26 cellular contexts compared by ENCODE assay signal in genomic region chr17:81335388-81336157, GRCh38. TPM values are rescaled to one million over a fixed set of nuclear protein-coding genes. Genes with fewer than 3 reads are reported as not detected.
DNase-seq lines count a peak whose midpoint lies in the region; ATAC-seq, FAIRE-seq and TF ChIP-seq lines count a peak whose summit lies in the region.
"Had no signal": no experiment of that assay in that cellular context is flagged by ENCODE, and none has a peak within 500 bp of the region (broad histone marks: within the 10 kb centered on the region; RNA-seq: fewer than 3 reads in every experiment).

No MANE protein-coding gene starts in this region.

- H3K27ac ChIP-seq in A549 (peak overlapping the region in 1 of 2 experiments; percentile 64; a peak in 3 of 6 replicates), H9 (ENCODE audit: insufficient read length, low read depth, low read length) (no peak overlapping the region), astrocyte (ENCODE audit: low read depth, low read length) (no peak overlapping the region)
- H3K27ac ChIP-seq: sigmoid colon, thoracic aorta had no signal

- H3K9ac ChIP-seq in H9 (ENCODE audit: extremely low read depth, insufficient read length, low read length) (no peak overlapping the region), astrocyte (ENCODE audit: low read length) (no peak overlapping the region)

- no peak overlapping the region for H4K8ac ChIP-seq in H9 (replicated peaks; ENCODE audit: insufficient read length, low read depth, low read length)

- H3K4ac ChIP-seq in H9 (ENCODE audit: low read depth, low read length), result no peak overlapping the region

- peaks cover 33% of the 10 kb centered on the region for H3K27me3 Mint-ChIP-seq in H9 (ENCODE audit: low read depth)
- H3K27me3 Mint-ChIP-seq in astrocyte (ENCODE audit: low read depth, unreplicated experiment), result peaks cover 20% of the 10 kb centered on the region

- 66% methylated on average over 12 of the region's 12 CpGs for whole genome bisulfite sequencing in A549 (ENCODE audit: missing lambda C conversion rate)
- WGBS in H9 (ENCODE audit: extremely low coverage, insufficient read length, low lambda C conversion rate), result no CpG with 5 or more reads among the region's 12 CpGs

- H3K79me2 ChIP-seq in H9 (ENCODE audit: insufficient read depth, low read length), result no peaks in the 10 kb centered on the region
- peaks cover 24% of the 10 kb centered on the region for H3K79me2 ChIP-seq in astrocyte (ENCODE audit: insufficient read depth, low read length)

- no peak overlapping the region for H2BK12ac ChIP-seq in H9 (ENCODE audit: insufficient read length, low read depth, low read length)

- ATAC-seq in A549 (no peak), mucosa of descending colon (peak; percentile 73), GM19452 (IDR thresholded peaks at IDR 0.05; ENCODE audit: unreplicated experiment) (no peak)
- ATAC-seq: activated CD8-positive, alpha-beta T cell treated with anti-CD3 and anti-CD28 coated beads, Interleukin-2, amount 10 ng/mL, durations not matched to agents 7 days and 5 days; naive thymus-derived CD8-positive, alpha-beta T cell; SK-N-SH treated with all-trans-retinoic acid at 6 μM for 48 hours; stimulated activated naive B cell treated with anti-CD40 and anti-IgM and Interleukin-4, amounts not matched to agents 10 μg/mL and 1 μg/mL and 100 μg/mL, for 72 hours had no signal

- H2BK120ac ChIP-seq in H9 (ENCODE audit: low read depth, low read length, poor library complexity, severe bottlenecking), result no peak overlapping the region

- DNase-seq in A549 (ENCODE audit: low read depth in 1 of 2, low spot score in 1 of 2) (peak in 1 of 2 experiments; percentile 58), H9 (peak; percentile 45), astrocyte (ENCODE audit: low read depth) (no peak), mucosa of descending colon (peak; percentile 77 to 83 (median 83)), NCI-H1417 treated with DMSO at 0.1 percent for 48 hours (lab: John Stamatoyannopoulos, UW) (no peak), GM03348 (ENCODE audit: low spot score) (no peak)
- no peak for DNase-seq in stimulated activated CD4-positive, alpha-beta T cell treated with anti-CD3 and anti-CD28 coated beads, Interleukin-12 subunit alpha, Interleukin-12 subunit beta, amount 100 ng/mL, for 4 hours
- DNase-seq: activated CD4-positive, CD25-positive, alpha-beta regulatory T cell; activated CD8-positive, alpha-beta T cell treated with anti-CD3 and anti-CD28 coated beads, Interleukin-2, amount 10 ng/mL, durations not matched to agents 7 days and 5 days; activated naive CD4-positive, alpha-beta T cell; activated T-cell treated with anti-CD3 and anti-CD28 coated beads, Interleukin-2, amount 50 U/mL, for 1 hour; central memory CD4-positive, alpha-beta T cell; EL; hypothalamus; mesenchymal stem cell; NCI-H1694 treated with DMSO at 0.1 percent for 48 hours; NK-92 treated with Interleukin-12 subunit alpha and Interleukin-12 subunit beta, amount 100 ng/mL, for 24 hours; sigmoid colon; stimulated activated naive B cell treated with anti-CD40 and anti-IgM and Interleukin-4, amounts not matched to agents 10 μg/mL and 1 μg/mL and 100 μg/mL, for 72 hours; T-helper 9 cell had no signal

- no peak overlapping the region for H2BK5ac ChIP-seq in H9 (ENCODE audit: insufficient read length, low read length)

- H3K4me1 ChIP-seq in A549, result peaks cover 71% of the 10 kb centered on the region
- no peaks in the 10 kb centered on the region; the same call in 1 of the 2 replicates for H3K4me1 ChIP-seq in H9 (ENCODE audit: insufficient read depth, low read length)
- peaks cover 1% of the 10 kb centered on the region for H3K4me1 ChIP-seq in astrocyte (ENCODE audit: insufficient read depth, low read length)
- peaks cover 46% of the 10 kb centered on the region for H3K4me1 ChIP-seq in mucosa of descending colon (ENCODE audit: low read depth)

- no peak for FAIRE-seq in A549 (lab: Jason Lieb, UNC)
- no peak for FAIRE-seq in astrocyte (lab: Jason Lieb, UNC)
- FAIRE-seq: frontal cortex, islet of Langerhans had no signal

- no peak overlapping the region for H3K14ac ChIP-seq in H9 (ENCODE audit: insufficient read depth, low read length)

- no peak overlapping the region for H3K56ac ChIP-seq in H9 (ENCODE audit: insufficient read length, low read depth, low read length)

- no peak overlapping the region for H3T11ph ChIP-seq in H9 (ENCODE audit: low read length)

- POLR2A ChIA-PET in A549 (lab: Yijun Ruan, JAX), result no interaction called here

- H3K9me3 Mint-ChIP-seq in H9 (no peaks in the 10 kb centered on the region; a peak in 1 of 5 replicates), astrocyte (ENCODE audit: unreplicated experiment) (no peaks in the 10 kb centered on the region)
- H3K9me3 Mint-ChIP-seq: naive thymus-derived CD8-positive, alpha-beta T cell; stimulated activated naive B cell treated with anti-CD40 and anti-IgM and Interleukin-4, amounts not matched to agents 10 μg/mL and 1 μg/mL and 100 μg/mL, for 72 hours had no signal

- H3K23me2 ChIP-seq in H9 (ENCODE audit: insufficient read length, low read depth, low read length, poor library complexity, severe bottlenecking), result no peaks in the 10 kb centered on the region

- H3K79me1 ChIP-seq in H9 (ENCODE audit: insufficient read depth, low read depth, low read length, poor library complexity, severe bottlenecking), result no peaks in the 10 kb centered on the region

- TF ChIP-seq POLR2A in A549 (IDR thresholded peaks at IDR 0.05; ENCODE audit: low read length), result no peak

- peaks cover 2% of the 10 kb centered on the region; the same call in 1 of the 2 replicates for H3K27me3 ChIP-seq in H9 (ENCODE audit: insufficient read depth, low read length)
- peaks cover 11% of the 10 kb centered on the region for H3K27me3 ChIP-seq in astrocyte (ENCODE audit: insufficient read depth, low read length)
- H3K27me3 ChIP-seq: sigmoid colon had no signal

- peak overlapping the region; percentile 42 for H3K4me2 ChIP-seq in A549
- no peak overlapping the region for H3K4me2 ChIP-seq in H9 (ENCODE audit: insufficient read depth, insufficient read length, low read length)
- no peak overlapping the region for H3K4me2 ChIP-seq in astrocyte (ENCODE audit: low read length)

- H2AK5ac ChIP-seq in H9 (ENCODE audit: insufficient read length, low read length), result no peak overlapping the region

- TF ChIP-seq EP300 in A549 (IDR thresholded peaks at IDR 0.05), result no peak

- no peak overlapping the region for H3K4me3 ChIP-seq in A549
- no peak overlapping the region for H3K4me3 ChIP-seq in astrocyte (ENCODE audit: insufficient read depth, low read depth, low read length)
- no peak overlapping the region for H3K4me3 ChIP-seq in mucosa of descending colon
- H3K4me3 ChIP-seq: sigmoid colon, thoracic aorta had no signal

- H3K9me3 ChIP-seq in A549 (no peaks in the 10 kb centered on the region), H9 (ENCODE audit: control insufficient read depth, low read depth, low read length) (no peaks in the 10 kb centered on the region), astrocyte (ENCODE audit: insufficient read depth, low read depth, low read length) (no peaks in the 10 kb centered on the region), mucosa of descending colon (no peaks in the 10 kb centered on the region)
- H3K9me3 ChIP-seq: sigmoid colon, thoracic aorta had no signal

- H3K36me3 Mint-ChIP-seq in H9 (ENCODE audit: insufficient read depth in 1 of 3, low read depth in 3 of 3), result no peaks in the 10 kb centered on the region
- H3K36me3 Mint-ChIP-seq in astrocyte (ENCODE audit: low read depth, unreplicated experiment), result peaks cover 3% of the 10 kb centered on the region
- H3K36me3 Mint-ChIP-seq: naive thymus-derived CD8-positive, alpha-beta T cell; stimulated activated naive B cell treated with anti-CD40 and anti-IgM and Interleukin-4, amounts not matched to agents 10 μg/mL and 1 μg/mL and 100 μg/mL, for 72 hours had no signal

- H3K18ac ChIP-seq in H9 (ENCODE audit: insufficient read length, low read depth, low read length), result no peak overlapping the region

- CTCF ChIA-PET in A549 (lab: Yijun Ruan, JAX), result interaction anchor here (0.7 to 4.3 kb wide), 10 partner anchors 11 to 265 kb away, joined by 3 to 23 read pairs (median 6); no protein-coding TSS in a partner anchor

- no peak overlapping the region for H2BK20ac ChIP-seq in H9 (ENCODE audit: low read depth, low read length, poor library complexity, severe bottlenecking)

- H3K4me3 Mint-ChIP-seq in H9 (no peak overlapping the region), astrocyte (ENCODE audit: unreplicated experiment) (peak overlapping the region; percentile 40)
- H3K4me3 Mint-ChIP-seq: activated CD8-positive, alpha-beta T cell treated with anti-CD3 and anti-CD28 coated beads, Interleukin-2, amount 10 ng/mL, durations not matched to agents 7 days and 5 days; naive thymus-derived CD8-positive, alpha-beta T cell; stimulated activated naive B cell treated with anti-CD40 and anti-IgM and Interleukin-4, amounts not matched to agents 10 μg/mL and 1 μg/mL and 100 μg/mL, for 72 hours had no signal

- intact Hi-C loops in mucosa of descending colon (cut with DNase I, micrococcal nuclease), result no loop called here

- H3K27ac Mint-ChIP-seq in H9 (no peak overlapping the region), astrocyte (ENCODE audit: unreplicated experiment) (no peak overlapping the region)
- H3K27ac Mint-ChIP-seq: activated CD8-positive, alpha-beta T cell treated with anti-CD3 and anti-CD28 coated beads, Interleukin-2, amount 10 ng/mL, durations not matched to agents 7 days and 5 days; stimulated activated naive B cell treated with anti-CD40 and anti-IgM and Interleukin-4, amounts not matched to agents 10 μg/mL and 1 μg/mL and 100 μg/mL, for 72 hours had no signal

- TF ChIP-seq RAD21 in A549 (conservative IDR thresholded peaks at IDR 0.05 in 1 of 2, IDR thresholded peaks at IDR 0.05 in 1 of 2), result no peak

- H4K5ac ChIP-seq in H9 (ENCODE audit: insufficient read length, low read depth, low read length), result no peak overlapping the region

- H2AFZ ChIP-seq in H9 (ENCODE audit: low read length), result no peak overlapping the region
- H2AFZ ChIP-seq in astrocyte (ENCODE audit: low read depth, low read length), result no peak overlapping the region

- no peak overlapping the region for H4K91ac ChIP-seq in H9 (ENCODE audit: insufficient read length, low read depth, low read length)

- H3K4me1 Mint-ChIP-seq in H9 (peaks cover 26 to 56% of the 10 kb centered on the region in 2 experiments), astrocyte (ENCODE audit: low read depth, unreplicated experiment) (peaks cover 7% of the 10 kb centered on the region)
- H3K4me1 Mint-ChIP-seq: naive thymus-derived CD8-positive, alpha-beta T cell had no signal

- TF ChIP-seq CTCF in A549 (IDR thresholded peaks at IDR 0.05) (no peak), H9 (conservative IDR thresholded peaks at IDR 0.05) (no peak), astrocyte (IDR thresholded peaks at IDR 0.05; ENCODE audit: insufficient read depth, low read depth, low read length) (no peak), mucosa of descending colon (IDR thresholded peaks at IDR 0.05) (no peak)

- H4K20me1 ChIP-seq in H9 (ENCODE audit: control insufficient read depth, insufficient read depth, insufficient read length) (no peaks in the 10 kb centered on the region), astrocyte (ENCODE audit: insufficient read depth, low read length) (peaks cover 30% of the 10 kb centered on the region)

- H3K36me3 ChIP-seq in astrocyte (ENCODE audit: insufficient read depth, low read length) (no peaks in the 10 kb centered on the region), mucosa of descending colon (ENCODE audit: low read depth) (no peaks in the 10 kb centered on the region)
- H3K36me3 ChIP-seq: sigmoid colon, thoracic aorta had no signal

- no peak overlapping the region for H2BK15ac ChIP-seq in H9 (ENCODE audit: low read depth, low read length)

- H3K23ac ChIP-seq in H9 (ENCODE audit: insufficient read length, low read depth, low read length), result no peak overlapping the region

RNA-seq across cellular contexts. Expression of gene SLC38A10, which starts 40.5 kb away (rescaled TPM):
- polyA plus RNA-seq in A549 (2011; rRNA removed) (35.8 and 49.3 TPM in 2 replicates), A549 (2017; fragmentation: RNase III; extraction: RNeasy Plus Mini Kit Qiagen cat#74134 plus additional on column Dnase treatment) (59.7 to 72.9 TPM (median 67.4 TPM) in 3 replicates)
- 58.1 and 82.4 TPM in 2 replicates for polyA plus RNA-seq in A549 (2012; cell fraction: cytosol; rRNA removed)
- 198 and 284 TPM in 2 replicates for polyA plus RNA-seq in A549 (2012; cell fraction: nucleus; rRNA removed)
- polyA minus RNA-seq in A549 (2011; rRNA and poly(A)+ RNA removed), result 85.1 and 108 TPM in 2 replicates
- total RNA-seq in H9 (2021) (43.2 and 43.8 TPM in 2 replicates), astrocyte (71.4 and 80.3 TPM in 2 replicates), mucosa of descending colon (10 to 100 TPM; 77.0 to 95.3 (median 94.0) TPM)

RNA-seq across cellular contexts. Expression of gene BAHCC1, which starts 59.7 kb away (rescaled TPM):
- polyA plus RNA-seq in A549 (2011; rRNA removed), result 2.1 and 2.6 TPM in 2 replicates
- 7.4 and 8.4 TPM in 2 replicates for polyA plus RNA-seq in A549 (2012; cell fraction: cytosol; rRNA removed)
- 27.4 and 38.1 TPM in 2 replicates for polyA plus RNA-seq in A549 (2012; cell fraction: nucleus; rRNA removed)
- polyA plus RNA-seq in A549 (2017; fragmentation: RNase III; extraction: RNeasy Plus Mini Kit Qiagen cat#74134 plus additional on column Dnase treatment), result 5.2 to 5.9 TPM (median 5.8 TPM) in 3 replicates
- 2.6 and 3.5 TPM in 2 replicates for polyA minus RNA-seq in A549 (2011; rRNA and poly(A)+ RNA removed)
- total RNA-seq in H9 (2021), result 1.7 and 3.1 TPM in 2 replicates
- total RNA-seq in astrocyte, result 18.5 TPM in 2 replicates
- 10 to 100 TPM; 14.0 to 27.4 (median 16.5) TPM for total RNA-seq in mucosa of descending colon
- total RNA-seq: naive thymus-derived CD8-positive, alpha-beta T cell had no signal
- polyA plus RNA-seq: naive thymus-derived CD8-positive, alpha-beta T cell had no signal

Comparison
In these comparisons a context has a peak if more than half of its experiments do, and no peak if none do; other contexts are left out.
1. DNase-seq: peak in H9 (single experiment) and mucosa of descending colon (3 of 3); none in astrocyte (single experiment), stimulated activated CD4-positive, alpha-beta T cell treated with anti-CD3 and anti-CD28 coated beads, Interleukin-12 subunit alpha, Interleukin-12 subunit beta, amount 100 ng/mL, for 4 hours (single experiment), NCI-H1417 treated with DMSO at 0.1 percent for 48 hours (single experiment) and GM03348 (single experiment).